In genomic region chr10:69502589-69502988, GRCh38 we compare ENCODE assay signal across 19 cellular contexts. TPM values are rescaled to one million over a fixed set of nuclear protein-coding genes. Genes with fewer than 3 reads are reported as not detected.
DNase-seq lines count a peak whose midpoint lies in the region; ATAC-seq and TF ChIP-seq lines count a peak whose summit lies in the region.
"Had no signal": no experiment of that assay in that cellular context is flagged by ENCODE, and none has a peak within 500 bp of the region (broad histone marks: within the 10 kb centered on the region; RNA-seq: fewer than 3 reads in every experiment).

No MANE protein-coding gene starts in this region.

- WGBS in esophagus muscularis mucosa: 92% methylated on average over 4 of the region's 4 CpGs
- WGBS in spleen, 5 donors: 93 to 96% (median 94%) methylated on average over 4 of the region's 4 CpGs

- H3K9me3 ChIP-seq in right atrium auricular region: no peaks in the 10 kb centered on the region
- H3K9me3 ChIP-seq in esophagus muscularis mucosa: no peaks in the 10 kb centered on the region
- no peaks in the 10 kb centered on the region for H3K9me3 ChIP-seq in spleen
- no peaks in the 10 kb centered on the region for H3K9me3 ChIP-seq in vagina
- H3K9me3 ChIP-seq: BLaER1, Caco-2 had no signal

- H3K4me1 ChIP-seq in right atrium auricular region (peaks cover 0 to 8% of the 10 kb centered on the region in 2 donors), esophagus muscularis mucosa (peaks cover 20 to 61% (median 50%) of the 10 kb centered on the region in 4 donors), spleen (peaks cover 0 to 22% (median 11%) of the 10 kb centered on the region in 6 donors), vagina (peaks cover 7% of the 10 kb centered on the region)

- H3K27me3 ChIP-seq in right atrium auricular region: no peaks in the 10 kb centered on the region
- no peaks in the 10 kb centered on the region for H3K27me3 ChIP-seq in esophagus muscularis mucosa
- H3K27me3 ChIP-seq in spleen (replicated peaks in 1 of 7): no peaks in the 10 kb centered on the region
- H3K27me3 ChIP-seq in vagina: no peaks in the 10 kb centered on the region
- H3K27me3 ChIP-seq: BLaER1 had no signal

- intact Hi-C loops in Right ventricle myocardium inferior (cut with DNase I): no loop called here
- intact Hi-C loops in esophagus muscularis mucosa (cut with DNase I): loop anchor here (5.0 kb wide), 1 partner anchor 55 kb away; no protein-coding TSS in a partner anchor
- intact Hi-C loops in spleen (cut with DNase I; ENCODE audit: low total_unique reads): no loop called here
- intact Hi-C loops in vagina (cut with DNase I): loop anchor here (10.0 kb wide), 1 partner anchor 268 kb away; no protein-coding TSS in a partner anchor

- TF ChIP-seq POLR2A in esophagus muscularis mucosa (IDR thresholded peaks at IDR 0.05; ENCODE audit: low read depth) (no peak), spleen (IDR thresholded peaks at IDR 0.05) (no peak), vagina (IDR thresholded peaks at IDR 0.05) (no peak)

- TF ChIP-seq EP300 in esophagus muscularis mucosa (IDR thresholded peaks at IDR 0.05): no peak

- H3K4me3 ChIP-seq in right atrium auricular region: no peak overlapping the region
- no peak overlapping the region for H3K4me3 ChIP-seq in esophagus muscularis mucosa
- H3K4me3 ChIP-seq in spleen: no peak overlapping the region
- no peak overlapping the region for H3K4me3 ChIP-seq in vagina
- H3K4me3 ChIP-seq: BLaER1 had no signal

- peak; percentile 40 for DNase-seq in right atrium auricular region (ENCODE audit: low spot score)
- DNase-seq in Right ventricle myocardium inferior (ENCODE audit: missing footprints): no peak
- DNase-seq in esophagus muscularis mucosa (ENCODE audit: extremely low spot score): no peak
- DNase-seq in spleen: peak; percentile 47
- DNase-seq in vagina (ENCODE audit: extremely low spot score in 2 of 2): peak; percentile 67 to 77
- DNase-seq in NCI-H146 (lab: John Stamatoyannopoulos, UW): no peak
- DNase-seq in AG20443 (ENCODE audit: low spot score): no peak
- no peak for DNase-seq in islet precursor cell
- DNase-seq: CD4-positive, alpha-beta T cell; DMS153; HFFc6; Kasumi-1; NCI-H187; NCI-H446 treated with DMSO at 0.1 percent for 48 hours; NCI-H526 treated with DMSO at 0.1 percent for 48 hours; OCI-M1; Right ventricle myocardium superior had no signal

- no peak overlapping the region for H3K27ac ChIP-seq in right atrium auricular region
- H3K27ac ChIP-seq in esophagus muscularis mucosa (replicated peaks in 1 of 4): peak overlapping the region in 3 of 4 donors; percentile 53 to 80 (median 78)
- H3K27ac ChIP-seq in spleen: no peak overlapping the region
- no peak overlapping the region for H3K27ac ChIP-seq in vagina
- H3K27ac ChIP-seq: BLaER1 had no signal

- TF ChIP-seq CTCF in right atrium auricular region (IDR thresholded peaks at IDR 0.05): no peak
- no peak for TF ChIP-seq CTCF in esophagus muscularis mucosa (IDR thresholded peaks at IDR 0.05)
- TF ChIP-seq CTCF in spleen (IDR thresholded peaks at IDR 0.05 in 8 of 11, conservative IDR thresholded peaks at IDR 0.05 in 3 of 11): no peak
- no peak for TF ChIP-seq CTCF in vagina (IDR thresholded peaks at IDR 0.05)

- ATAC-seq in Right ventricle myocardium inferior: no peak

- no peaks in the 10 kb centered on the region for H3K36me3 ChIP-seq in right atrium auricular region
- peaks cover 0 to 46% (median 23%) of the 10 kb centered on the region in 4 donors for H3K36me3 ChIP-seq in esophagus muscularis mucosa
- H3K36me3 ChIP-seq in spleen: peaks cover 0 to 39% (median 0%) of the 10 kb centered on the region in 6 donors
- no peaks in the 10 kb centered on the region for H3K36me3 ChIP-seq in vagina
- H3K36me3 ChIP-seq: BLaER1 had no signal

RNA-seq across cellular contexts. Expression of gene TSPAN15, which starts 51.3 kb away (rescaled TPM):
- total RNA-seq in right atrium auricular region (1 to 10 TPM; 6.6 to 7.7 TPM), Right ventricle myocardium inferior (11.8 TPM), esophagus muscularis mucosa (10 to 100 TPM; 40.3 to 59.4 (median 53.5) TPM), spleen (10 to 100 TPM; 23.8 to 68.4 (median 50.0) TPM), vagina (26.5 TPM)
- 10 to 100 TPM; 13.5 to 28.2 (median 14.5) TPM for polyA plus RNA-seq in spleen

Comparison
In these comparisons a context has a peak if more than half of its experiments do, and no peak if none do; other contexts are left out.
1. DNase-seq: peak in right atrium auricular region (single experiment), spleen (single experiment) and vagina (2 of 2); none in Right ventricle myocardium inferior (single experiment), esophagus muscularis mucosa (single experiment), NCI-H146 (single experiment), AG20443 (single experiment) and islet precursor cell (single experiment).
2. H3K27ac ChIP-seq: peak in esophagus muscularis mucosa (3 of 4); none in right atrium auricular region (0 of 2), spleen (0 of 8) and vagina (single experiment).
3. intact Hi-C loops: an anchor here in esophagus muscularis mucosa (5.0 kb wide) and vagina (10.0 kb wide); none called in Right ventricle myocardium inferior and spleen.